Comparison of ENCODE assay signal across 27 cellular contexts in the genomic region with DNA sequence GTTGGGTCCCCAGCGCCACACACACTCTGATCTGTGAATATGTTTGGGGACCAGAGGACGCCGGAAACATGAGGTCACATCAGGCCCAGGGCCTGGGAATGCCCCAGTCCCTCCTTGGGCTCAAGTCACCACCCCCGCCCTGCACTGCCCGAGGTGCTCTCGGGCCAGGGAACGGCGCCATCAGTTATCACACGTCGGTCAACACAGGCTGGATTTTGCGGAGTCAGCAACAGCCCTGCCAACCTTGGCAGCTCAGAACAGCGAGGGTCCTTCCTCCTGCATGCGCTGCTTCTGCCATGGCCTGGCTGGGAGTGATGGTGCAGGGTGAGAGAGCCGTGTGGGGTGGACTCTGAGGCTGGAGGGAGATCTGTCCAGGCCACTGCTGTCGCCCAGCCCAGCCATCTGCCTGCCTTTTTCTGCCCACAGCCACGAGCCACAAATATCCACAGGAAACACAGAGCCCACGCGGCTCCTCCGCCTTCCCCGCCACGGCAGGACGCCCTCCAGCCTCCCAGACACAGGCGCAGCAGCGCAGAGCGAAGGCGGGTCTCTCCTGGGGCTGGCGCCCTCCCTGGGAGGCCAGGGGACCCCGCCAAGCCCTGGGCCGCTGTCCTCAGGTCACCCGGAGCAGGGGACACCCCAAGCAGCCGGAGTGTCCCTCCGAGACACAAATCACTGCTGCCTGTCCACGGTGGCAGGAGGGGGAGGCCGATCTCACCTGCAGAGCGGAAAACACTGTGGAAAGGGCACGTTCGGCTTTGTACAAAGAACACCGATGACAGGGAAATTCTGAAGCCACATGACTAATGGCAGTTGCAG. TPM values are rescaled to one million over a fixed set of nuclear protein-coding genes. Genes with fewer than 3 reads are reported as not detected.
DNase-seq lines count a peak whose midpoint lies in the region; ATAC-seq, FAIRE-seq and TF ChIP-seq lines count a peak whose summit lies in the region.
"Had no signal": no experiment of that assay in that cellular context is flagged by ENCODE, and none has a peak within 500 bp of the region (broad histone marks: within the 10 kb centered on the region; RNA-seq: fewer than 3 reads in every experiment).

No MANE protein-coding gene starts in this region.

- H2BK5ac ChIP-seq in H1 (ENCODE audit: low read depth, low read length) (0 out of 2 replicates have a peak overlapping the region, but pooled peaks have one; percentile 24), mesenchymal stem cell (ENCODE audit: low read depth, low read length, poor library complexity, severe bottlenecking) (no peak overlapping the region)

- TF ChIP-seq POLR2A in H1 (IDR thresholded peaks at IDR 0.05; ENCODE audit: control extremely low read depth in 1 of 2, low read depth in 2 of 2, low read length in 2 of 2) (no peak), sigmoid colon (IDR thresholded peaks at IDR 0.05) (no peak)

- H3K18ac ChIP-seq in H1 (ENCODE audit: extremely low read depth, low read length): no peak overlapping the region
- no peak overlapping the region for H3K18ac ChIP-seq in mesenchymal stem cell (ENCODE audit: low read depth in 1 of 2, low read length in 2 of 2)

- 88% methylated on average over 35 of the region's 38 CpGs; no CpG with 5 or more reads in 1 of the 2 experiments for WGBS in H1 (ENCODE audit: extremely low coverage in 1 of 2, insufficient coverage in 1 of 2, insufficient read length in 1 of 2, insufficient replicate concordance in 2 of 2, low coverage in 1 of 2, low lambda C conversion rate in 2 of 2, missing lambda C conversion rate in 1 of 2), 2 experiments
- WGBS in mesenchymal stem cell: 95% methylated on average over 36 of the region's 38 CpGs
- WGBS in sigmoid colon, 2 donors: 92 to 95% methylated on average over 38 of the region's 38 CpGs

- no peak overlapping the region for H3K4me3 ChIP-seq in H1 (ENCODE audit: extremely low read depth in 1 of 4, insufficient read depth in 2 of 4, low read depth in 3 of 4, low read length in 4 of 4)
- H3K4me3 ChIP-seq in mesenchymal stem cell (ENCODE audit: insufficient read depth in 1 of 2, low read depth in 1 of 2, low read length in 2 of 2): no peak overlapping the region
- H3K4me3 ChIP-seq in sigmoid colon: no peak overlapping the region
- H3K4me3 ChIP-seq: esophagus muscularis mucosa, MG63 had no signal

- no peak overlapping the region for H3K14ac ChIP-seq in H1 (ENCODE audit: insufficient read length)
- H3K14ac ChIP-seq in mesenchymal stem cell (ENCODE audit: low read length in 2 of 2): no peak overlapping the region

- no peak for FAIRE-seq in H1 (lab: Jason Lieb, UNC)
- FAIRE-seq: H54 had no signal

- TF ChIP-seq CTCF in H1 (IDR thresholded peaks at IDR 0.05; ENCODE audit: control extremely low read depth in 1 of 3, insufficient read depth in 1 of 3, low read depth in 1 of 3, low read length in 3 of 3) (no peak), sigmoid colon (IDR thresholded peaks at IDR 0.05) (no peak)

- H4K20me1 ChIP-seq in H1 (replicated peaks in 1 of 2; ENCODE audit: control insufficient read depth in 1 of 2, insufficient read depth in 2 of 2, low read length in 2 of 2): peaks cover 0 to 22% of the 10 kb centered on the region in 2 experiments

- H3K36me3 ChIP-seq in H1 (ENCODE audit: control insufficient read depth in 2 of 4, insufficient read depth in 4 of 4, low read length in 3 of 4): peaks cover 0 to 10% (median 7%) of the 10 kb centered on the region in 4 experiments; a peak in 6 of 8 replicates
- H3K36me3 ChIP-seq in mesenchymal stem cell (ENCODE audit: control insufficient read depth in 1 of 2, insufficient read depth in 2 of 2, low read depth in 1 of 2, low read length in 2 of 2): peaks cover 67 to 83% of the 10 kb centered on the region in 2 experiments
- peaks cover 35 to 97% (median 79%) of the 10 kb centered on the region in 4 donors for H3K36me3 ChIP-seq in sigmoid colon
- H3K36me3 ChIP-seq: MG63 had no signal

- no peak overlapping the region for H2BK20ac ChIP-seq in H1 (ENCODE audit: low read length)

- CTCF ChIA-PET in H1 (lab: Charles Lee; ENCODE audit: partially characterized antibody): interaction anchor here (1.0 to 2.3 kb wide), 5 partner anchors 9 to 72 kb away, joined by 3 to 8 read pairs (median 6); a partner anchor contains a TSS

- H3K79me1 ChIP-seq in H1 (ENCODE audit: low read depth, low read length) (no peaks in the 10 kb centered on the region), mesenchymal stem cell (replicated peaks; ENCODE audit: low read length, poor library complexity, severe bottlenecking) (peaks cover 22% of the 10 kb centered on the region)

- H3K27me3 ChIP-seq in H1 (replicated peaks in 1 of 4; ENCODE audit: control insufficient read depth in 3 of 4, extremely low read depth in 1 of 4, insufficient read depth in 3 of 4, low read length in 3 of 4) (no peaks in the 10 kb centered on the region), mesenchymal stem cell (ENCODE audit: control insufficient read depth in 1 of 2, insufficient read depth in 1 of 2, low read length in 2 of 2) (no peaks in the 10 kb centered on the region), sigmoid colon (no peaks in the 10 kb centered on the region)
- H3K27me3 ChIP-seq: esophagus muscularis mucosa, foreskin keratinocyte, MG63 had no signal

- H2BK120ac ChIP-seq in H1 (replicated peaks; ENCODE audit: low read depth, low read length): no peak overlapping the region
- H2BK120ac ChIP-seq in mesenchymal stem cell (ENCODE audit: low read depth, low read length): no peak overlapping the region

- H2BK12ac ChIP-seq in H1 (ENCODE audit: low read depth, low read length) (no peak overlapping the region), mesenchymal stem cell (ENCODE audit: low read length in 2 of 2) (no peak overlapping the region)

- no peak overlapping the region for H4K8ac ChIP-seq in H1 (ENCODE audit: extremely low read depth, insufficient read depth, low read length)
- no peak overlapping the region for H4K8ac ChIP-seq in mesenchymal stem cell (ENCODE audit: low read length)

- no peak overlapping the region for H3K9ac ChIP-seq in H1 (replicated peaks in 1 of 4; ENCODE audit: extremely low read depth in 1 of 4, low read depth in 3 of 4, low read length in 3 of 4)
- no peak overlapping the region for H3K9ac ChIP-seq in mesenchymal stem cell (ENCODE audit: low read length)
- H3K9ac ChIP-seq: SK-N-SH had no signal

- H3K9me3 ChIP-seq in H1 (ENCODE audit: insufficient read depth in 2 of 2, low read depth in 1 of 2, low read length in 1 of 2): no peaks in the 10 kb centered on the region
- H3K9me3 ChIP-seq in mesenchymal stem cell (ENCODE audit: control insufficient read depth, low read length): no peaks in the 10 kb centered on the region
- no peaks in the 10 kb centered on the region for H3K9me3 ChIP-seq in sigmoid colon
- H3K9me3 ChIP-seq: esophagus muscularis mucosa, MG63, SK-N-SH had no signal

- no peak for TF ChIP-seq EP300 in H1 (IDR thresholded peaks at IDR 0.05; ENCODE audit: borderline replicate concordance in 1 of 2, low read depth in 2 of 2, low read length in 2 of 2)
- TF ChIP-seq EP300 in sigmoid colon (IDR thresholded peaks at IDR 0.05): no peak

- H3K23me2 ChIP-seq in H1 (ENCODE audit: low read depth, low read length): no peaks in the 10 kb centered on the region

- H3K56ac ChIP-seq in H1 (replicated peaks; ENCODE audit: insufficient read length, low read depth, low read length): no peak overlapping the region

- intact Hi-C loops in Right ventricle myocardium inferior (cut with DNase I): no loop called here
- intact Hi-C loops in cardiac septum (cut with DNase I): no loop called here
- intact Hi-C loops in sigmoid colon (cut with DNase I): no loop called here

- POLR2A ChIA-PET in H1 (lab: Charles Lee; ENCODE audit: partially characterized antibody): no interaction called here

- no peaks in the 10 kb centered on the region for H3K79me2 ChIP-seq in H1 (ENCODE audit: control insufficient read depth in 1 of 2, insufficient read depth in 2 of 2, low read length in 2 of 2)

- H3K4ac ChIP-seq in H1 (replicated peaks; ENCODE audit: insufficient read length, low read depth, low read length) (no peak overlapping the region), mesenchymal stem cell (ENCODE audit: low read depth in 1 of 2, low read length in 2 of 2) (no peak overlapping the region)

- H2AFZ ChIP-seq in H1 (ENCODE audit: low read length) (no peak overlapping the region), mesenchymal stem cell (ENCODE audit: low read depth, low read length) (no peak overlapping the region)

- H2BK15ac ChIP-seq in H1 (ENCODE audit: low read length) (no peak overlapping the region), mesenchymal stem cell (ENCODE audit: low read depth, poor library complexity, severe bottlenecking) (no peak overlapping the region)

- H2AK5ac ChIP-seq in H1 (ENCODE audit: low read depth, low read length) (no peak overlapping the region), mesenchymal stem cell (ENCODE audit: low read length, severe bottlenecking) (peak overlapping the region; percentile 0)

- ATAC-seq in Right ventricle myocardium inferior: peak; percentile 59
- ATAC-seq: foreskin keratinocyte; naive thymus-derived CD4-positive, alpha-beta T cell had no signal

- no peak overlapping the region for H3K23ac ChIP-seq in H1 (ENCODE audit: insufficient read length)
- H3K23ac ChIP-seq in mesenchymal stem cell (ENCODE audit: low read length in 2 of 2): no peak overlapping the region

- H4K91ac ChIP-seq in H1 (replicated peaks; ENCODE audit: insufficient read length, low read length) (no peak overlapping the region), mesenchymal stem cell (ENCODE audit: low read length) (no peak overlapping the region)

- no peak overlapping the region for H3K27ac ChIP-seq in H1 (ENCODE audit: low read depth, low read length)
- H3K27ac ChIP-seq in mesenchymal stem cell (ENCODE audit: low read length, poor library complexity, severe bottlenecking): no peak overlapping the region
- H3K27ac ChIP-seq in sigmoid colon: no peak overlapping the region
- H3K27ac ChIP-seq: 22Rv1, esophagus muscularis mucosa, foreskin keratinocyte had no signal

- DNase-seq in Right ventricle myocardium inferior (ENCODE audit: missing footprints): no peak
- no peak for DNase-seq in cardiac septum (ENCODE audit: low spot score)
- no peak for DNase-seq in H1 (ENCODE audit: low read depth in 1 of 2, low spot score in 2 of 2)
- DNase-seq in mesenchymal stem cell: no peak
- no peak for DNase-seq in sigmoid colon
- DNase-seq in MV-4-11 (lab: John Stamatoyannopoulos, UW): no peak
- DNase-seq in SIG-M5 treated with dmso at 0.1 percent for 504 hours (lab: John Stamatoyannopoulos, UW; ENCODE audit: unreplicated experiment): no peak
- no peak for DNase-seq in NCI-H82 (lab: John Stamatoyannopoulos, UW)
- DNase-seq: activated CD4-positive, alpha-beta memory T cell treated with anti-CD3 and anti-CD28 coated beads, Interleukin-2, amount 10 ng/mL, durations not matched to agents 7 days and 5 days; activated CD4-positive, alpha-beta T cell treated with anti-CD3 and anti-CD28 coated beads for 1 hour; activated CD8-positive, alpha-beta memory T cell treated with anti-CD3 and anti-CD28 coated beads, Interleukin-2, amount 50 U/mL, for 48 hours; activated naive CD4-positive, alpha-beta T cell treated with anti-CD3 and anti-CD28 coated beads, Interleukin-2, amount 50 U/mL, for 16 hours; foreskin keratinocyte; KBM-7; mesendoderm; MG63; naive thymus-derived CD4-positive, alpha-beta T cell; NCI-H1417 treated with DMSO at 0.1 percent for 48 hours; NCI-H2081 treated with DMSO at 0.1 percent for 48 hours; NCI-H774; occipital lobe; SK-N-SH; stimulated activated CD4-positive, alpha-beta T cell treated with anti-CD3 and anti-CD28 coated beads, Interleukin-4, amount 100 ng/mL, for 1 hour had no signal

- no peak for TF ChIP-seq RAD21 in H1 (IDR thresholded peaks at IDR 0.05 in 1 of 2, conservative IDR thresholded peaks at IDR 0.05 in 1 of 2; ENCODE audit: low read depth in 2 of 2, low read length in 2 of 2)

- H3K4me1 ChIP-seq in H1 (replicated peaks in 1 of 4; ENCODE audit: control insufficient read depth in 3 of 4, insufficient read depth in 4 of 4, low read length in 3 of 4): no peaks in the 10 kb centered on the region
- peaks cover 40% of the 10 kb centered on the region for H3K4me1 ChIP-seq in mesenchymal stem cell (ENCODE audit: control insufficient read depth, insufficient read depth, low read depth, low read length)
- H3K4me1 ChIP-seq in sigmoid colon: no peaks in the 10 kb centered on the region

- H4K5ac ChIP-seq in H1 (ENCODE audit: insufficient read length, low read depth, low read length): no peak overlapping the region

- no peak overlapping the region for H3K4me2 ChIP-seq in H1 (ENCODE audit: insufficient read depth in 1 of 2, low read depth in 2 of 2, low read length in 2 of 2)
- H3K4me2 ChIP-seq in mesenchymal stem cell (ENCODE audit: low read length, poor library complexity, severe bottlenecking): no peak overlapping the region
- H3K4me2 ChIP-seq: SK-N-SH had no signal

RNA-seq across cellular contexts. Expression of a gene that starts 31.6 kb away (rescaled TPM):
- total RNA-seq in Right ventricle myocardium inferior (12.6 TPM), cardiac septum (10.7 TPM), sigmoid colon (10 to 100 TPM; 15.5 to 23.9 (median 23.4) TPM)
- 29.9 and 36.2 TPM in 2 replicates for total RNA-seq in H1 (2021; fragmentation: NEBNext Ultra II Directional; extraction: Animal tissue kit (Norgen Biotek cat#: 25700))
- polyA plus RNA-seq in H1 (2011; rRNA removed) (25.8 and 44.1 TPM in 2 replicates), sigmoid colon (10 to 100 TPM in 1 of 3 donors, 1 to 10 TPM in 2; 6.2 to 20.5 (median 9.0) TPM)
- polyA plus RNA-seq in H1 (2011; cell fraction: cytosol; rRNA removed): 33.5 TPM
- 65.4 TPM for polyA plus RNA-seq in H1 (2011; cell fraction: nucleus; rRNA removed)
- 15.6 to 34.3 TPM (median 26.9 TPM) in 4 replicates for polyA plus RNA-seq in H1 (2012, experiment 1 of 2)
- polyA plus RNA-seq in H1 (2012, experiment 2 of 2): 19.2 TPM
- 28.0 TPM for polyA plus RNA-seq in H1 (2013, experiment 1 of 2)
- 26.4 TPM for polyA plus RNA-seq in H1 (2013, experiment 2 of 2)
- 7.5 and 9.4 TPM in 2 replicates for polyA minus RNA-seq in H1 (2011; rRNA and poly(A)+ RNA removed)
- polyA minus RNA-seq in H1 (2011; cell fraction: cytosol; rRNA and poly(A)+ RNA removed): 17.5 TPM
- 16.0 TPM for polyA minus RNA-seq in H1 (2011; cell fraction: nucleus; rRNA and poly(A)+ RNA removed)
- 16.6 TPM for polyA plus RNA-seq in mesenchymal stem cell (2013, experiment 1 of 2)
- polyA plus RNA-seq in mesenchymal stem cell (2013, experiment 2 of 2): 16.4 TPM

RNA-seq across cellular contexts. Expression of a gene that starts 42.1 kb away (rescaled TPM):
- total RNA-seq in Right ventricle myocardium inferior: 34.7 TPM
- 38.2 TPM for total RNA-seq in cardiac septum
- total RNA-seq in H1 (2021; fragmentation: NEBNext Ultra II Directional; extraction: Animal tissue kit (Norgen Biotek cat#: 25700)): 31.3 and 32.9 TPM in 2 replicates
- 10.6 and 20.4 TPM in 2 replicates for polyA plus RNA-seq in H1 (2011; rRNA removed)
- 7.1 TPM for polyA plus RNA-seq in H1 (2011; cell fraction: cytosol; rRNA removed)
- polyA plus RNA-seq in H1 (2011; cell fraction: nucleus; rRNA removed): 30.2 TPM
- polyA plus RNA-seq in H1 (2012, experiment 1 of 2): 18.6 to 28.3 TPM (median 25.8 TPM) in 4 replicates
- polyA plus RNA-seq in H1 (2012, experiment 2 of 2): 19.0 TPM
- polyA plus RNA-seq in H1 (2013, experiment 1 of 2): 19.7 TPM
- 18.8 TPM for polyA plus RNA-seq in H1 (2013, experiment 2 of 2)
- 21.0 and 23.7 TPM in 2 replicates for polyA minus RNA-seq in H1 (2011; rRNA and poly(A)+ RNA removed)
- 19.8 TPM for polyA minus RNA-seq in H1 (2011; cell fraction: cytosol; rRNA and poly(A)+ RNA removed)
- polyA minus RNA-seq in H1 (2011; cell fraction: nucleus; rRNA and poly(A)+ RNA removed): 19.9 TPM
- polyA plus RNA-seq in mesenchymal stem cell (2013, experiment 1 of 2): 52.2 TPM
- polyA plus RNA-seq in mesenchymal stem cell (2013, experiment 2 of 2): 51.8 TPM
- total RNA-seq in sigmoid colon: 10 to 100 TPM; 27.8 to 68.7 (median 44.2) TPM
- polyA plus RNA-seq in sigmoid colon: 10 to 100 TPM in 2 of 3 donors, 1 to 10 TPM in 1; 7.8 to 21.0 (median 11.6) TPM

RNA-seq across cellular contexts. Expression of a gene that starts 50.0 kb away (rescaled TPM):
- 0.62 TPM for total RNA-seq in Right ventricle myocardium inferior
- not detected for total RNA-seq in cardiac septum
- total RNA-seq in H1 (2021; fragmentation: NEBNext Ultra II Directional; extraction: Animal tissue kit (Norgen Biotek cat#: 25700)): 24.6 and 26.1 TPM in 2 replicates
- 17.1 and 30.2 TPM in 2 replicates for polyA plus RNA-seq in H1 (2011; rRNA removed)
- polyA plus RNA-seq in H1 (2011; cell fraction: cytosol; rRNA removed): 22.0 TPM
- polyA plus RNA-seq in H1 (2011; cell fraction: nucleus; rRNA removed): 41.8 TPM
- 29.8 to 44.6 TPM (median 40.4 TPM) in 4 replicates for polyA plus RNA-seq in H1 (2012, experiment 1 of 2)
- polyA plus RNA-seq in H1 (2012, experiment 2 of 2): 36.2 TPM
- polyA plus RNA-seq in H1 (2013, experiment 1 of 2): 37.5 TPM
- polyA plus RNA-seq in H1 (2013, experiment 2 of 2): 30.4 TPM
- polyA minus RNA-seq in H1 (2011; rRNA and poly(A)+ RNA removed): 9.9 and 14.4 TPM in 2 replicates
- 18.3 TPM for polyA minus RNA-seq in H1 (2011; cell fraction: cytosol; rRNA and poly(A)+ RNA removed)
- polyA minus RNA-seq in H1 (2011; cell fraction: nucleus; rRNA and poly(A)+ RNA removed): 12.6 TPM
- not detected for polyA plus RNA-seq in mesenchymal stem cell (2013, experiment 1 of 2)
- polyA plus RNA-seq in mesenchymal stem cell (2013, experiment 2 of 2): not detected
- total RNA-seq in sigmoid colon: 1 to 10 TPM in 1 of 4 donors, under 1 TPM in 2, not detected in 1; 0.33 to 2.8 (median 0.36) TPM
- polyA plus RNA-seq in sigmoid colon: 100 to 1,000 TPM; 158 to 245 (median 168) TPM
- total RNA-seq: foreskin keratinocyte, occipital lobe, RPMI7951 had no signal
- polyA plus RNA-seq: foreskin keratinocyte had no signal

RNA-seq across cellular contexts. Expression of a gene that starts 51.5 kb away (rescaled TPM):
- total RNA-seq in Right ventricle myocardium inferior: 4.1 TPM
- total RNA-seq in cardiac septum: 1.9 TPM
- 0.50 and 0.75 TPM in 2 replicates for total RNA-seq in H1 (2021; fragmentation: NEBNext Ultra II Directional; extraction: Animal tissue kit (Norgen Biotek cat#: 25700))
- polyA plus RNA-seq in H1 (2011; rRNA removed): 0.39 and 0.80 TPM in 2 replicates
- 0.31 TPM for polyA plus RNA-seq in H1 (2011; cell fraction: cytosol; rRNA removed)
- 0.20 TPM for polyA plus RNA-seq in H1 (2011; cell fraction: nucleus; rRNA removed)
- 0.22 to 0.59 TPM (median 0.48 TPM) in 4 replicates for polyA plus RNA-seq in H1 (2012, experiment 1 of 2)
- 0.39 TPM for polyA plus RNA-seq in H1 (2012, experiment 2 of 2)
- polyA plus RNA-seq in H1 (2013, experiment 1 of 2): 0.97 TPM
- 1.2 TPM for polyA plus RNA-seq in H1 (2013, experiment 2 of 2)
- 0.10 and 0.22 TPM in 2 replicates for polyA minus RNA-seq in H1 (2011; rRNA and poly(A)+ RNA removed)
- polyA minus RNA-seq in H1 (2011; cell fraction: cytosol; rRNA and poly(A)+ RNA removed): not detected
- polyA minus RNA-seq in H1 (2011; cell fraction: nucleus; rRNA and poly(A)+ RNA removed): 0.40 TPM
- polyA plus RNA-seq in mesenchymal stem cell (2013, experiment 1 of 2): 6.8 TPM
- polyA plus RNA-seq in mesenchymal stem cell (2013, experiment 2 of 2): 6.9 TPM
- total RNA-seq in sigmoid colon: 1 to 10 TPM in 1 of 4 donors, under 1 TPM in 3; 0.36 to 3.6 (median 0.68) TPM
- polyA plus RNA-seq in sigmoid colon: 1 to 10 TPM in 1 of 3 donors, under 1 TPM in 1, not detected in 1; 0.69 to 1.4 TPM
